15 cellular contexts compared by ENCODE assay signal in the genomic region with DNA sequence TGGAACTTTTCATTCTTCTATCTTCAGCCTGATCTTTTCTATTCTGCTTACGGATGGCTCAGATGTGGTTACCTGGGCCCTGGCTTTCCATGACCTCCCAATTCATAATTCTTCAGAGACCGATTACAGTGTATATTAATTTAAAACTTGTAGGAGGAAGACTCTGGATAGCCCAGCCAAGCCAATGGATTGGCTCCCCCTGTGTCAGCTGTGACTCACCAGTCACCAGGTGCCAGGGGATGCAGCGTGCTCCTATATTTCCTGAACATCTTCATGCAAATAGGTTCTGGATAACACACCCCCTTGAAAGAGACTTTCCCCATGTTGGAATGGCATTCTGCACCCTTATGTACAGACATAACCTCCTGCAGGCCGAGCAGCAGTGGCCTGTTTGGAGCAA.
DNase-seq lines count a peak whose midpoint lies in the region; ATAC-seq and TF ChIP-seq lines count a peak whose summit lies in the region.
"Had no signal": no experiment of that assay in that cellular context is flagged by ENCODE, and none has a peak within 500 bp of the region (broad histone marks: within the 10 kb centered on the region; RNA-seq: fewer than 3 reads in every experiment).

No MANE protein-coding gene starts in this region.

- no peak overlapping the region for H3K27ac ChIP-seq in PC-3 (ENCODE audit: low read length)

- H3K4me1 ChIP-seq in PC-3 (ENCODE audit: insufficient read depth, low read length): no peaks in the 10 kb centered on the region
- H3K4me1 ChIP-seq: HAP-1 had no signal

- H3K4me2 ChIP-seq in PC-3 (ENCODE audit: low read length): no peak overlapping the region

- ATAC-seq in activated CD8-positive, alpha-beta memory T cell treated with anti-CD3 and anti-CD28 coated beads, Interleukin-2, amount 10 ng/mL, durations not matched to agents 7 days and 5 days: no peak
- ATAC-seq in PC-3: peak; percentile 66
- no peak for ATAC-seq in HG02884 (IDR thresholded peaks at IDR 0.05; ENCODE audit: unreplicated experiment)
- ATAC-seq: CD8-positive, alpha-beta T cell had no signal

- CTCF ChIA-PET in activated CD8-positive, alpha-beta memory T cell treated with anti-CD3 and anti-CD28 coated beads, Interleukin-2, amount 10 ng/mL, durations not matched to agents 7 days and 5 days (lab: Charles Lee): no interaction called here
- CTCF ChIA-PET in PC-3 (lab: Charles Lee): no interaction called here

- H3K9me3 Mint-ChIP-seq in activated CD8-positive, alpha-beta memory T cell treated with anti-CD3 and anti-CD28 coated beads, Interleukin-2, amount 10 ng/mL, durations not matched to agents 7 days and 5 days (ENCODE audit: low read depth): no peaks in the 10 kb centered on the region
- no peaks in the 10 kb centered on the region for H3K9me3 Mint-ChIP-seq in osteocyte (ENCODE audit: unreplicated experiment)
- H3K9me3 Mint-ChIP-seq: CD8-positive, alpha-beta T cell had no signal

- H3K27ac Mint-ChIP-seq in activated CD8-positive, alpha-beta memory T cell treated with anti-CD3 and anti-CD28 coated beads, Interleukin-2, amount 10 ng/mL, durations not matched to agents 7 days and 5 days: no peak overlapping the region
- H3K27ac Mint-ChIP-seq in osteocyte (ENCODE audit: unreplicated experiment): no peak overlapping the region
- H3K27ac Mint-ChIP-seq: CD8-positive, alpha-beta T cell had no signal

- no peak overlapping the region for H3K9ac ChIP-seq in PC-3 (ENCODE audit: low read length)

- no peaks in the 10 kb centered on the region for H3F3A ChIP-seq in PC-3 (ENCODE audit: low read length, unreplicated experiment)

- no TSS peak for BruUV-seq in PC-3 (replicated peaks; lab: Mats Ljungman, UMichigan)

- no peak for TF ChIP-seq CTCF in PC-3 (conservative IDR thresholded peaks at IDR 0.05; ENCODE audit: low read depth, low read length)
- TF ChIP-seq CTCF in osteocyte (IDR thresholded peaks at IDR 0.05): no peak

- no peaks in the 10 kb centered on the region for H3K36me3 Mint-ChIP-seq in activated CD8-positive, alpha-beta memory T cell treated with anti-CD3 and anti-CD28 coated beads, Interleukin-2, amount 10 ng/mL, durations not matched to agents 7 days and 5 days
- no peaks in the 10 kb centered on the region for H3K36me3 Mint-ChIP-seq in osteocyte (ENCODE audit: unreplicated experiment)
- H3K36me3 Mint-ChIP-seq: CD14-positive monocyte; CD8-positive, alpha-beta T cell had no signal

- H3K79me2 ChIP-seq in PC-3 (ENCODE audit: low read length): no peaks in the 10 kb centered on the region

- intact Hi-C loops in PC-3 (cut with micrococcal nuclease): no loop called here

- H2AFZ ChIP-seq in PC-3 (ENCODE audit: low read length): no peak overlapping the region

- POLR2A ChIA-PET in PC-3 (lab: Charles Lee; ENCODE audit: unreplicated experiment): no interaction called here

- H3K9me2 ChIP-seq in PC-3 (replicated peaks; ENCODE audit: low read length): no peaks in the 10 kb centered on the region

- DNase-seq in activated CD8-positive, alpha-beta memory T cell treated with anti-CD3 and anti-CD28 coated beads for 24 hours: peak; percentile 9
- no peak for DNase-seq in activated CD8-positive, alpha-beta memory T cell treated with anti-CD3 and anti-CD28 coated beads, Interleukin-2, amount 10 ng/mL, durations not matched to agents 7 days and 5 days
- DNase-seq in PC-3 (peak; percentile 31), ecto neural progenitor cell (ENCODE audit: low spot score) (peak; percentile 39), osteocyte (ENCODE audit: extremely low spot score, unreplicated experiment) (peak; percentile 63), NCI-H1048 (lab: John Stamatoyannopoulos, UW) (no peak), GDM1 (lab: John Stamatoyannopoulos, UW) (no peak)
- DNase-seq: CD8-positive, alpha-beta T cell; COR-L47; DMS53; GOT3; KBM-7 had no signal

- no peaks in the 10 kb centered on the region for H3K36me3 ChIP-seq in PC-3 (ENCODE audit: low read depth, low read length)
- H3K36me3 ChIP-seq: HAP-1 had no signal

- no peak overlapping the region for H3K4me3 Mint-ChIP-seq in activated CD8-positive, alpha-beta memory T cell treated with anti-CD3 and anti-CD28 coated beads, Interleukin-2, amount 10 ng/mL, durations not matched to agents 7 days and 5 days
- H3K4me3 Mint-ChIP-seq in osteocyte (ENCODE audit: unreplicated experiment): no peak overlapping the region
- H3K4me3 Mint-ChIP-seq: CD14-positive monocyte; CD8-positive, alpha-beta T cell had no signal

- no peak overlapping the region for H3K4me3 ChIP-seq in PC-3 (ENCODE audit: low read length)
- H3K4me3 ChIP-seq: HAP-1 had no signal

- no peaks in the 10 kb centered on the region for H4K20me1 ChIP-seq in PC-3 (ENCODE audit: low read length)

- no peaks in the 10 kb centered on the region for H3K27me3 ChIP-seq in PC-3 (ENCODE audit: low read length)

- H3K4me1 Mint-ChIP-seq in activated CD8-positive, alpha-beta memory T cell treated with anti-CD3 and anti-CD28 coated beads, Interleukin-2, amount 10 ng/mL, durations not matched to agents 7 days and 5 days: no peaks in the 10 kb centered on the region
- H3K4me1 Mint-ChIP-seq in osteocyte (ENCODE audit: unreplicated experiment): no peaks in the 10 kb centered on the region
- H3K4me1 Mint-ChIP-seq: CD14-positive monocyte had no signal

- H3K9me3 ChIP-seq in PC-3 (ENCODE audit: low read length): no peaks in the 10 kb centered on the region
- H3K9me3 ChIP-seq: HAP-1 had no signal

- H3K27me3 Mint-ChIP-seq in activated CD8-positive, alpha-beta memory T cell treated with anti-CD3 and anti-CD28 coated beads, Interleukin-2, amount 10 ng/mL, durations not matched to agents 7 days and 5 days: peaks cover 10% of the 10 kb centered on the region
- H3K27me3 Mint-ChIP-seq in osteocyte (ENCODE audit: unreplicated experiment): peaks cover 13% of the 10 kb centered on the region

Comparison
In these comparisons a context has a peak if more than half of its experiments do, and no peak if none do; other contexts are left out.
1. DNase-seq: peak in activated CD8-positive, alpha-beta memory T cell treated with anti-CD3 and anti-CD28 coated beads for 24 hours (single experiment), PC-3 (single experiment), ecto neural progenitor cell (single experiment) and osteocyte (single experiment); none in activated CD8-positive, alpha-beta memory T cell treated with anti-CD3 and anti-CD28 coated beads, Interleukin-2, amount 10 ng/mL, durations not matched to agents 7 days and 5 days (single experiment), NCI-H1048 (single experiment) and GDM1 (single experiment).